Comparison of ENCODE assay signal across 14 cellular contexts in genomic region chr14:24167527-24168114, GRCh38. TPM values are rescaled to one million over a fixed set of nuclear protein-coding genes. Genes with fewer than 3 reads are reported as not detected.
DNase-seq lines count a peak whose midpoint lies in the region; ATAC-seq and TF ChIP-seq lines count a peak whose summit lies in the region.
"Had no signal": no experiment of that assay in that cellular context is flagged by ENCODE, and none has a peak within 500 bp of the region (broad histone marks: within the 10 kb centered on the region; RNA-seq: fewer than 3 reads in every experiment).

No MANE protein-coding gene starts in this region.

- H3K27ac Mint-ChIP-seq in activated CD4-positive, alpha-beta T cell treated with anti-CD3 and anti-CD28 coated beads, Interleukin-2, amount 10 ng/mL, durations not matched to agents 7 days and 5 days = peak overlapping the region; percentile 70
- peak overlapping the region in 3 of 5 experiments; percentile 20 to 75 (median 28) for H3K27ac Mint-ChIP-seq in brain
- H3K27ac Mint-ChIP-seq: type B pancreatic cell had no signal

- TF ChIP-seq CTCF in RWPE1 (conservative IDR thresholded peaks at IDR 0.05; ENCODE audit: low read depth) (no peak), brain (conservative IDR thresholded peaks at IDR 0.05) (no peak), spleen (IDR thresholded peaks at IDR 0.05 in 8 of 11, conservative IDR thresholded peaks at IDR 0.05 in 3 of 11) (no peak)

- ATAC-seq in GM19035 (IDR thresholded peaks at IDR 0.05; ENCODE audit: unreplicated experiment) = no peak

- H3K36me3 ChIP-seq in spleen = peaks cover 30 to 86% (median 71%) of the 10 kb centered on the region in 6 donors

- H3K27me3 ChIP-seq in spleen (replicated peaks in 1 of 7) = no peaks in the 10 kb centered on the region

- POLR2A ChIA-PET in activated CD4-positive, alpha-beta T cell treated with anti-CD3 and anti-CD28 coated beads, Interleukin-2, amount 10 ng/mL, durations not matched to agents 7 days and 5 days (lab: Charles Lee) = interaction anchor here (0.6 kb wide), 1 partner anchor 28 kb away, joined by 3 read pairs; the partner anchor contains the start of gene TM9SF1
- POLR2A ChIA-PET in RWPE1 (lab: Yijun Ruan, JAX; ENCODE audit: low non-redundant PET) = no interaction called here

- CTCF ChIA-PET in activated CD4-positive, alpha-beta T cell treated with anti-CD3 and anti-CD28 coated beads, Interleukin-2, amount 10 ng/mL, durations not matched to agents 7 days and 5 days (lab: Charles Lee) = interaction anchor here (1.6 kb wide), 1 partner anchor 13 kb away, joined by 5 read pairs; no protein-coding TSS in a partner anchor
- CTCF ChIA-PET in RWPE1 (lab: Yijun Ruan, JAX) = interaction anchor here (0.6 kb wide), 1 partner anchor 1087 kb away, joined by 3 read pairs; no protein-coding TSS in a partner anchor

- peak overlapping the region in 1 of 8 donors; percentile 11 for H3K4me3 ChIP-seq in spleen

- peaks cover 77% of the 10 kb centered on the region for H3K4me1 Mint-ChIP-seq in activated CD4-positive, alpha-beta T cell treated with anti-CD3 and anti-CD28 coated beads, Interleukin-2, amount 10 ng/mL, durations not matched to agents 7 days and 5 days
- H3K4me1 Mint-ChIP-seq in brain = peaks cover 8% of the 10 kb centered on the region

- no peak for TF ChIP-seq POLR2A in spleen (IDR thresholded peaks at IDR 0.05)

- H3K36me3 Mint-ChIP-seq in activated CD4-positive, alpha-beta T cell treated with anti-CD3 and anti-CD28 coated beads, Interleukin-2, amount 10 ng/mL, durations not matched to agents 7 days and 5 days (ENCODE audit: low read depth) = peaks cover 74% of the 10 kb centered on the region
- peaks cover 8% of the 10 kb centered on the region for H3K36me3 Mint-ChIP-seq in brain

- 80 to 96% (median 89%) methylated on average over 2 of the region's 2 CpGs for WGBS in spleen, 5 donors

- H3K27ac ChIP-seq in RWPE1 (peak overlapping the region; percentile 46), spleen (peak overlapping the region in 7 of 8 donors; percentile 17 to 99 (median 63))

- H3K4me3 Mint-ChIP-seq in activated CD4-positive, alpha-beta T cell treated with anti-CD3 and anti-CD28 coated beads, Interleukin-2, amount 10 ng/mL, durations not matched to agents 7 days and 5 days = no peak overlapping the region
- H3K4me3 Mint-ChIP-seq in brain = peak overlapping the region in 1 of 5 experiments; percentile 1
- H3K4me3 Mint-ChIP-seq: type B pancreatic cell had no signal

- DNase-seq in activated CD4-positive, alpha-beta T cell treated with anti-CD3 and anti-CD28 coated beads, Interleukin-2, amount 10 ng/mL, durations not matched to agents 7 days and 5 days = no peak
- no peak for DNase-seq in activated CD4-positive, alpha-beta T cell treated with anti-CD3 and anti-CD28 coated beads, Interleukin-2, amount 50 U/mL, for 4 hours
- DNase-seq in RWPE1 (ENCODE audit: low spot score) (no peak), spleen (peak; percentile 27), C1 segment of cervical spinal cord (lab: John Stamatoyannopoulos, UW) (no peak)
- DNase-seq in effector CD8-positive, alpha-beta T cell (lab: John Stamatoyannopoulos, UW) = no peak
- DNase-seq: activated CD4-positive, alpha-beta T cell treated with anti-CD3 and anti-CD28 coated beads for 4 hours; activated gamma-delta T cell; COR-L47; NCI-H748 treated with DMSO at 0.1 percent for 48 hours; stimulated activated CD4-positive, alpha-beta T cell treated with anti-CD3 and anti-CD28 coated beads, Interleukin-4, amount 100 ng/mL, for 24 hours had no signal

- no peaks in the 10 kb centered on the region for H3K27me3 Mint-ChIP-seq in activated CD4-positive, alpha-beta T cell treated with anti-CD3 and anti-CD28 coated beads, Interleukin-2, amount 10 ng/mL, durations not matched to agents 7 days and 5 days
- peaks cover 10% of the 10 kb centered on the region for H3K27me3 Mint-ChIP-seq in brain
- H3K27me3 Mint-ChIP-seq: type B pancreatic cell had no signal

- H3K9me3 ChIP-seq in spleen = no peaks in the 10 kb centered on the region

- H3K4me1 ChIP-seq in spleen = peaks cover 24 to 85% (median 67%) of the 10 kb centered on the region in 6 donors

- no peaks in the 10 kb centered on the region for H3K9me3 Mint-ChIP-seq in activated CD4-positive, alpha-beta T cell treated with anti-CD3 and anti-CD28 coated beads, Interleukin-2, amount 10 ng/mL, durations not matched to agents 7 days and 5 days
- H3K9me3 Mint-ChIP-seq in brain = no peaks in the 10 kb centered on the region
- H3K9me3 Mint-ChIP-seq: type B pancreatic cell had no signal

- intact Hi-C loops in spleen (cut with DNase I; ENCODE audit: low total_unique reads) = no loop called here

RNA-seq across cellular contexts. Expression of gene REC8, which starts 4.3 kb away (rescaled TPM):
- total RNA-seq in activated CD4-positive, alpha-beta T cell treated with anti-CD3 and anti-CD28 coated beads, Interleukin-2, amount 10 ng/mL, durations not matched to agents 7 days and 5 days = 10 to 100 TPM; 52.8 to 61.0 TPM
- polyA plus RNA-seq in brain (ENCODE audit: insufficient read depth, low read depth, low replicate concordance) = 86.7 TPM
- 10 to 100 TPM; 23.5 to 51.6 (median 38.0) TPM for total RNA-seq in spleen
- polyA plus RNA-seq in spleen = 10 to 100 TPM; 23.6 to 48.0 (median 43.1) TPM

RNA-seq across cellular contexts. Expression of gene IRF9, which starts 6.6 kb away (rescaled TPM):
- total RNA-seq in activated CD4-positive, alpha-beta T cell treated with anti-CD3 and anti-CD28 coated beads, Interleukin-2, amount 10 ng/mL, durations not matched to agents 7 days and 5 days = 100 to 1,000 TPM; 285 to 286 TPM
- polyA plus RNA-seq in brain (ENCODE audit: insufficient read depth, low read depth, low replicate concordance) = 42.6 TPM
- 100 to 1,000 TPM; 122 to 265 (median 218) TPM for total RNA-seq in spleen
- polyA plus RNA-seq in spleen = 100 to 1,000 TPM in 2 of 3 donors, 10 to 100 TPM in 1; 85.8 to 166 (median 118) TPM

RNA-seq across cellular contexts. Expression of gene RNF31, which starts 20.3 kb away (rescaled TPM):
- total RNA-seq in activated CD4-positive, alpha-beta T cell treated with anti-CD3 and anti-CD28 coated beads, Interleukin-2, amount 10 ng/mL, durations not matched to agents 7 days and 5 days = 100 to 1,000 TPM; 147 to 160 TPM
- polyA plus RNA-seq in brain (ENCODE audit: insufficient read depth, low read depth, low replicate concordance) = 43.0 TPM
- 100 to 1,000 TPM in 3 of 7 donors, 10 to 100 TPM in 4; 61.9 to 113 (median 96.9) TPM for total RNA-seq in spleen
- 100 to 1,000 TPM in 2 of 3 donors, 10 to 100 TPM in 1; 56.5 to 148 (median 122) TPM for polyA plus RNA-seq in spleen

RNA-seq across cellular contexts. Expression of gene IPO4, which starts 21.0 kb away (rescaled TPM):
- 10 to 100 TPM; 45.3 to 48.7 TPM for total RNA-seq in activated CD4-positive, alpha-beta T cell treated with anti-CD3 and anti-CD28 coated beads, Interleukin-2, amount 10 ng/mL, durations not matched to agents 7 days and 5 days
- polyA plus RNA-seq in brain (ENCODE audit: insufficient read depth, low read depth, low replicate concordance) (20.8 TPM), spleen (10 to 100 TPM; 10.0 to 14.7 (median 10.4) TPM)
- 10 to 100 TPM; 20.0 to 49.7 (median 29.9) TPM for total RNA-seq in spleen

RNA-seq across cellular contexts. Expression of gene PSME2, which starts 21.2 kb away (rescaled TPM):
- 100 to 1,000 TPM; 644 to 698 TPM for total RNA-seq in activated CD4-positive, alpha-beta T cell treated with anti-CD3 and anti-CD28 coated beads, Interleukin-2, amount 10 ng/mL, durations not matched to agents 7 days and 5 days
- polyA plus RNA-seq in brain (ENCODE audit: insufficient read depth, low read depth, low replicate concordance) (124 TPM), spleen (100 to 1,000 TPM; 337 to 509 (median 433) TPM)
- total RNA-seq in spleen = 100 to 1,000 TPM in 5 of 7 donors, 10 to 100 TPM in 2; 80.0 to 295 (median 189) TPM
